In genomic region chr1:12215118-12215517, GRCh38 we compare ENCODE assay signal across 2 cellular contexts.
TF ChIP-seq lines count a peak whose summit lies in the region.

No MANE protein-coding gene starts in this region.

TF ChIP-seq in HEK293, 187 proteins besides CTCF, POLR2A, EP300 and RAD21:
- no peak for TF ChIP-seq WT1 (tag by site-specific recombination; IDR thresholded peaks at IDR 0.05)
- peak; percentile 12; the same call in 1 of the 2 replicates for TF ChIP-seq GLIS1 (tag by site-specific recombination; IDR thresholded peaks at IDR 0.05)

TF ChIP-seq in H1, 55 proteins besides CTCF, POLR2A, EP300 and RAD21:
- TF ChIP-seq TAF7 (optimal IDR thresholded peaks at IDR 0.05; ENCODE audit: borderline replicate concordance, low read depth, low read length) (no peak), SIN3A (conservative IDR thresholded peaks at IDR 0.05 in 1 of 2, IDR thresholded peaks at IDR 0.05 in 1 of 2; ENCODE audit: low read depth in 1 of 2, low read length in 2 of 2) (no peak), ASH2L (IDR thresholded peaks at IDR 0.05; ENCODE audit: low read length) (no peak), SP2 (IDR thresholded peaks at IDR 0.05; ENCODE audit: low read length) (no peak), TCF12 (IDR thresholded peaks at IDR 0.05; ENCODE audit: low read depth, low read length) (no peak), POU5F1 (IDR thresholded peaks at IDR 0.05; ENCODE audit: low read depth, low read length) (no peak), CBX5 (IDR thresholded peaks at IDR 0.05; ENCODE audit: low read depth, low read length) (no peak), NANOG (IDR thresholded peaks at IDR 0.05; ENCODE audit: insufficient read depth, low read depth, low read length, poor library complexity, severe bottlenecking) (no peak), CBX8 (IDR thresholded peaks at IDR 0.05; ENCODE audit: borderline replicate concordance, low read depth, low read length) (no peak), SIX5 (IDR thresholded peaks at IDR 0.05; ENCODE audit: low read depth, low read length) (no peak), CREB1 (IDR thresholded peaks at IDR 0.05) (no peak), POLR2AphosphoS5 (IDR thresholded peaks at IDR 0.05; ENCODE audit: low read depth, low read length) (no peak)
- TF ChIP-seq, protein P1, sequence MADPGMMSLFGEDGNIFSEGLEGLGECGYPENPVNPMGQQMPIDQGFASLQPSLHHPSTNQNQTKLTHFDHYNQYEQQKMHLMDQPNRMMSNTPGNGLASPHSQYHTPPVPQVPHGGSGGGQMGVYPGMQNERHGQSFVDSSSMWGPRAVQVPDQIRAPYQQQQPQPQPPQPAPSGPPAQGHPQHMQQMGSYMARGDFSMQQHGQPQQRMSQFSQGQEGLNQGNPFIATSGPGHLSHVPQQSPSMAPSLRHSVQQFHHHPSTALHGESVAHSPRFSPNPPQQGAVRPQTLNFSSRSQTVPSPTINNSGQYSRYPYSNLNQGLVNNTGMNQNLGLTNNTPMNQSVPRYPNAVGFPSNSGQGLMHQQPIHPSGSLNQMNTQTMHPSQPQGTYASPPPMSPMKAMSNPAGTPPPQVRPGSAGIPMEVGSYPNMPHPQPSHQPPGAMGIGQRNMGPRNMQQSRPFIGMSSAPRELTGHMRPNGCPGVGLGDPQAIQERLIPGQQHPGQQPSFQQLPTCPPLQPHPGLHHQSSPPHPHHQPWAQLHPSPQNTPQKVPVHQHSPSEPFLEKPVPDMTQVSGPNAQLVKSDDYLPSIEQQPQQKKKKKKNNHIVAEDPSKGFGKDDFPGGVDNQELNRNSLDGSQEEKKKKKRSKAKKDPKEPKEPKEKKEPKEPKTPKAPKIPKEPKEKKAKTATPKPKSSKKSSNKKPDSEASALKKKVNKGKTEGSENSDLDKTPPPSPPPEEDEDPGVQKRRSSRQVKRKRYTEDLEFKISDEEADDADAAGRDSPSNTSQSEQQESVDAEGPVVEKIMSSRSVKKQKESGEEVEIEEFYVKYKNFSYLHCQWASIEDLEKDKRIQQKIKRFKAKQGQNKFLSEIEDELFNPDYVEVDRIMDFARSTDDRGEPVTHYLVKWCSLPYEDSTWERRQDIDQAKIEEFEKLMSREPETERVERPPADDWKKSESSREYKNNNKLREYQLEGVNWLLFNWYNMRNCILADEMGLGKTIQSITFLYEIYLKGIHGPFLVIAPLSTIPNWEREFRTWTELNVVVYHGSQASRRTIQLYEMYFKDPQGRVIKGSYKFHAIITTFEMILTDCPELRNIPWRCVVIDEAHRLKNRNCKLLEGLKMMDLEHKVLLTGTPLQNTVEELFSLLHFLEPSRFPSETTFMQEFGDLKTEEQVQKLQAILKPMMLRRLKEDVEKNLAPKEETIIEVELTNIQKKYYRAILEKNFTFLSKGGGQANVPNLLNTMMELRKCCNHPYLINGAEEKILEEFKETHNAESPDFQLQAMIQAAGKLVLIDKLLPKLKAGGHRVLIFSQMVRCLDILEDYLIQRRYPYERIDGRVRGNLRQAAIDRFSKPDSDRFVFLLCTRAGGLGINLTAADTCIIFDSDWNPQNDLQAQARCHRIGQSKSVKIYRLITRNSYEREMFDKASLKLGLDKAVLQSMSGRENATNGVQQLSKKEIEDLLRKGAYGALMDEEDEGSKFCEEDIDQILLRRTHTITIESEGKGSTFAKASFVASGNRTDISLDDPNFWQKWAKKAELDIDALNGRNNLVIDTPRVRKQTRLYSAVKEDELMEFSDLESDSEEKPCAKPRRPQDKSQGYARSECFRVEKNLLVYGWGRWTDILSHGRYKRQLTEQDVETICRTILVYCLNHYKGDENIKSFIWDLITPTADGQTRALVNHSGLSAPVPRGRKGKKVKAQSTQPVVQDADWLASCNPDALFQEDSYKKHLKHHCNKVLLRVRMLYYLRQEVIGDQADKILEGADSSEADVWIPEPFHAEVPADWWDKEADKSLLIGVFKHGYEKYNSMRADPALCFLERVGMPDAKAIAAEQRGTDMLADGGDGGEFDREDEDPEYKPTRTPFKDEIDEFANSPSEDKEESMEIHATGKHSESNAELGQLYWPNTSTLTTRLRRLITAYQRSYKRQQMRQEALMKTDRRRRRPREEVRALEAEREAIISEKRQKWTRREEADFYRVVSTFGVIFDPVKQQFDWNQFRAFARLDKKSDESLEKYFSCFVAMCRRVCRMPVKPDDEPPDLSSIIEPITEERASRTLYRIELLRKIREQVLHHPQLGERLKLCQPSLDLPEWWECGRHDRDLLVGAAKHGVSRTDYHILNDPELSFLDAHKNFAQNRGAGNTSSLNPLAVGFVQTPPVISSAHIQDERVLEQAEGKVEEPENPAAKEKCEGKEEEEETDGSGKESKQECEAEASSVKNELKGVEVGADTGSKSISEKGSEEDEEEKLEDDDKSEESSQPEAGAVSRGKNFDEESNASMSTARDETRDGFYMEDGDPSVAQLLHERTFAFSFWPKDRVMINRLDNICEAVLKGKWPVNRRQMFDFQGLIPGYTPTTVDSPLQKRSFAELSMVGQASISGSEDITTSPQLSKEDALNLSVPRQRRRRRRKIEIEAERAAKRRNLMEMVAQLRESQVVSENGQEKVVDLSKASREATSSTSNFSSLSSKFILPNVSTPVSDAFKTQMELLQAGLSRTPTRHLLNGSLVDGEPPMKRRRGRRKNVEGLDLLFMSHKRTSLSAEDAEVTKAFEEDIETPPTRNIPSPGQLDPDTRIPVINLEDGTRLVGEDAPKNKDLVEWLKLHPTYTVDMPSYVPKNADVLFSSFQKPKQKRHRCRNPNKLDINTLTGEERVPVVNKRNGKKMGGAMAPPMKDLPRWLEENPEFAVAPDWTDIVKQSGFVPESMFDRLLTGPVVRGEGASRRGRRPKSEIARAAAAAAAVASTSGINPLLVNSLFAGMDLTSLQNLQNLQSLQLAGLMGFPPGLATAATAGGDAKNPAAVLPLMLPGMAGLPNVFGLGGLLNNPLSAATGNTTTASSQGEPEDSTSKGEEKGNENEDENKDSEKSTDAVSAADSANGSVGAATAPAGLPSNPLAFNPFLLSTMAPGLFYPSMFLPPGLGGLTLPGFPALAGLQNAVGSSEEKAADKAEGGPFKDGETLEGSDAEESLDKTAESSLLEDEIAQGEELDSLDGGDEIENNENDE (IDR thresholded peaks at IDR 0.05; ENCODE audit: insufficient replicate concordance, low read length): no peak
